In the genomic region with DNA sequence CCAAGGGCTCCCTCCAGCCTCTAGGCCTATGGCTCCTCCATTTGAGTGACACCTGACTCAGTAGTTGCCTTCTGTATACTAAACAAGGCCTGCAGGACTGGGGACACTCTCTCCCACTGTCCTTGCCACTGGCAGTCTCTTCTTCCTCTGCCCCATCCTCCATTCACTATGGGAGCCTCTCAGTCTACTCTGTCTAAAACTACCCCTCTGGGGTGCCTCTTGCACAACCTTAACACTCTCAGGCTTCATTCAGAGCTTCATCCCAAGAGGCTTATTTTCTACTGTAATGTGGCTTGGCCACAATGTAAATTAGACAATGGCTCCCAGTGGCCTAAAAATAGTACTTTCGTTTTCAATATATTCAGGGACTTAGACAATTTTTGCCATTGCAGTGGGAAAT, we compare ENCODE assay signal across 19 cellular contexts.
DNase-seq lines count a peak whose midpoint lies in the region; ATAC-seq lines count a peak whose summit lies in the region.
"Had no signal": no experiment of that assay in that cellular context is flagged by ENCODE, and none has a peak within 500 bp of the region (broad histone marks: within the 10 kb centered on the region; RNA-seq: fewer than 3 reads in every experiment).

No MANE protein-coding gene starts in this region.

- H3K4me3 Mint-ChIP-seq in activated naive CD4-positive, alpha-beta T cell treated with anti-CD3 and anti-CD28 coated beads, Interleukin-2, amount 10 ng/mL, durations not matched to agents 7 days and 5 days: no peak overlapping the region
- peak overlapping the region; percentile 35 for H3K4me3 Mint-ChIP-seq in activated CD4-positive, alpha-beta memory T cell treated with anti-CD3 and anti-CD28 coated beads, Interleukin-2, amount 10 ng/mL, durations not matched to agents 7 days and 5 days
- peak overlapping the region; percentile 17 for H3K4me3 Mint-ChIP-seq in stimulated activated memory B cell treated with anti-CD40 and anti-IgM and Interleukin-4, amounts not matched to agents 10 μg/mL and 1 μg/mL and 100 μg/mL, for 72 hours

- peak overlapping the region; percentile 15 for H3K4me3 ChIP-seq in Jurkat, Clone E6-1 (ENCODE audit: low read length)
- H3K4me3 ChIP-seq: PC-9, thyroid gland had no signal

- H3K9me3 Mint-ChIP-seq in activated naive CD4-positive, alpha-beta T cell treated with anti-CD3 and anti-CD28 coated beads, Interleukin-2, amount 10 ng/mL, durations not matched to agents 7 days and 5 days: peaks cover 47% of the 10 kb centered on the region
- H3K9me3 Mint-ChIP-seq in activated CD4-positive, alpha-beta memory T cell treated with anti-CD3 and anti-CD28 coated beads, Interleukin-2, amount 10 ng/mL, durations not matched to agents 7 days and 5 days: peaks cover 35% of the 10 kb centered on the region
- H3K9me3 Mint-ChIP-seq in stimulated activated memory B cell treated with anti-CD40 and anti-IgM and Interleukin-4, amounts not matched to agents 10 μg/mL and 1 μg/mL and 100 μg/mL, for 72 hours: peaks cover 17% of the 10 kb centered on the region

- POLR2A ChIA-PET in activated CD4-positive, alpha-beta memory T cell treated with anti-CD3 and anti-CD28 coated beads, Interleukin-2, amount 10 ng/mL, durations not matched to agents 7 days and 5 days (lab: Charles Lee): no interaction called here

- peak overlapping the region; percentile 100 for H3K27ac Mint-ChIP-seq in activated naive CD4-positive, alpha-beta T cell treated with anti-CD3 and anti-CD28 coated beads, Interleukin-2, amount 10 ng/mL, durations not matched to agents 7 days and 5 days
- peak overlapping the region; percentile 96 for H3K27ac Mint-ChIP-seq in activated CD4-positive, alpha-beta memory T cell treated with anti-CD3 and anti-CD28 coated beads, Interleukin-2, amount 10 ng/mL, durations not matched to agents 7 days and 5 days
- no peak overlapping the region for H3K27ac Mint-ChIP-seq in stimulated activated memory B cell treated with anti-CD40 and anti-IgM and Interleukin-4, amounts not matched to agents 10 μg/mL and 1 μg/mL and 100 μg/mL, for 72 hours

- peaks cover 11% of the 10 kb centered on the region for H3K36me3 Mint-ChIP-seq in activated naive CD4-positive, alpha-beta T cell treated with anti-CD3 and anti-CD28 coated beads, Interleukin-2, amount 10 ng/mL, durations not matched to agents 7 days and 5 days
- peaks cover 50% of the 10 kb centered on the region for H3K36me3 Mint-ChIP-seq in activated CD4-positive, alpha-beta memory T cell treated with anti-CD3 and anti-CD28 coated beads, Interleukin-2, amount 10 ng/mL, durations not matched to agents 7 days and 5 days (ENCODE audit: low read depth)
- H3K36me3 Mint-ChIP-seq in stimulated activated memory B cell treated with anti-CD40 and anti-IgM and Interleukin-4, amounts not matched to agents 10 μg/mL and 1 μg/mL and 100 μg/mL, for 72 hours: peaks cover 6% of the 10 kb centered on the region

- peaks cover 42% of the 10 kb centered on the region for H3K4me1 Mint-ChIP-seq in activated naive CD4-positive, alpha-beta T cell treated with anti-CD3 and anti-CD28 coated beads, Interleukin-2, amount 10 ng/mL, durations not matched to agents 7 days and 5 days
- peaks cover 32% of the 10 kb centered on the region for H3K4me1 Mint-ChIP-seq in activated CD4-positive, alpha-beta memory T cell treated with anti-CD3 and anti-CD28 coated beads, Interleukin-2, amount 10 ng/mL, durations not matched to agents 7 days and 5 days
- peaks cover 33% of the 10 kb centered on the region for H3K4me1 Mint-ChIP-seq in stimulated activated memory B cell treated with anti-CD40 and anti-IgM and Interleukin-4, amounts not matched to agents 10 μg/mL and 1 μg/mL and 100 μg/mL, for 72 hours

- DNase-seq in activated naive CD4-positive, alpha-beta T cell treated with anti-CD3 and anti-CD28 coated beads, Interleukin-2, amount 10 ng/mL, durations not matched to agents 7 days and 5 days: no peak
- no peak for DNase-seq in activated naive CD4-positive, alpha-beta T cell (lab: John Stamatoyannopoulos, UW)
- no peak for DNase-seq in Jurkat, Clone E6-1 (ENCODE audit: low read depth, low spot score)
- DNase-seq in activated CD4-positive, alpha-beta memory T cell treated with anti-CD3 and anti-CD28 coated beads, Interleukin-2, amount 10 ng/mL, durations not matched to agents 7 days and 5 days: no peak
- DNase-seq in kidney tubule cell (ENCODE audit: low spot score): no peak
- DNase-seq: activated CD4-positive, CD25-positive, alpha-beta regulatory T cell; activated CD8-positive, alpha-beta memory T cell treated with anti-CD3 and anti-CD28 coated beads, Interleukin-2, amount 50 U/mL, for 48 hours; COR-L47; dermis blood vessel endothelial cell; Karpas-422; NCI-H1417; NCI-H526 treated with DMSO at 0.1 percent for 48 hours; nucleus accumbens; PC-9; SIG-M5; thyroid gland had no signal

- CTCF ChIA-PET in activated naive CD4-positive, alpha-beta T cell treated with anti-CD3 and anti-CD28 coated beads, Interleukin-2, amount 10 ng/mL, durations not matched to agents 7 days and 5 days (lab: Charles Lee): no interaction called here
- CTCF ChIA-PET in activated CD4-positive, alpha-beta memory T cell treated with anti-CD3 and anti-CD28 coated beads, Interleukin-2, amount 10 ng/mL, durations not matched to agents 7 days and 5 days (lab: Charles Lee): no interaction called here

- no peaks in the 10 kb centered on the region for H3K27me3 Mint-ChIP-seq in activated naive CD4-positive, alpha-beta T cell treated with anti-CD3 and anti-CD28 coated beads, Interleukin-2, amount 10 ng/mL, durations not matched to agents 7 days and 5 days
- no peaks in the 10 kb centered on the region for H3K27me3 Mint-ChIP-seq in activated CD4-positive, alpha-beta memory T cell treated with anti-CD3 and anti-CD28 coated beads, Interleukin-2, amount 10 ng/mL, durations not matched to agents 7 days and 5 days
- no peaks in the 10 kb centered on the region for H3K27me3 Mint-ChIP-seq in stimulated activated memory B cell treated with anti-CD40 and anti-IgM and Interleukin-4, amounts not matched to agents 10 μg/mL and 1 μg/mL and 100 μg/mL, for 72 hours

- ATAC-seq in stimulated activated memory B cell treated with anti-CD40 and anti-IgM and Interleukin-4, amounts not matched to agents 10 μg/mL and 1 μg/mL and 100 μg/mL, for 72 hours: no peak
- no peak for ATAC-seq in HG03097 (IDR thresholded peaks at IDR 0.05; ENCODE audit: low FRiP score, unreplicated experiment)
- ATAC-seq in HG02588 (IDR thresholded peaks at IDR 0.05; ENCODE audit: unreplicated experiment): no peak
